Comparison of ENCODE assay signal across 8 cellular contexts in genomic region chr3:138180375-138181029, GRCh38. TPM values are rescaled to one million over a fixed set of nuclear protein-coding genes. Genes with fewer than 3 reads are reported as not detected.
DNase-seq lines count a peak whose midpoint lies in the region; TF ChIP-seq lines count a peak whose summit lies in the region.

No MANE protein-coding gene starts in this region.

- H3K9me3 ChIP-seq in breast epithelium (no peaks in the 10 kb centered on the region), SU-DHL-6 (ENCODE audit: insufficient read depth, low read length) (no peaks in the 10 kb centered on the region), osteoblast (ENCODE audit: low read depth, low read length) (no peaks in the 10 kb centered on the region), tibial nerve (no peaks in the 10 kb centered on the region)

- TF ChIP-seq POLR2A in breast epithelium (IDR thresholded peaks at IDR 0.05): no peak
- no peak for TF ChIP-seq POLR2A in tibial nerve (IDR thresholded peaks at IDR 0.05)

- peaks cover 11% of the 10 kb centered on the region for H3K27me3 Mint-ChIP-seq in MCF 10A (ENCODE audit: insufficient read depth, unreplicated experiment)

- H3K36me3 ChIP-seq in breast epithelium: no peaks in the 10 kb centered on the region
- no peaks in the 10 kb centered on the region for H3K36me3 ChIP-seq in SU-DHL-6 (ENCODE audit: low read length)
- no peaks in the 10 kb centered on the region for H3K36me3 ChIP-seq in osteoblast (ENCODE audit: insufficient read depth, low read length)
- no peaks in the 10 kb centered on the region for H3K36me3 ChIP-seq in tibial nerve

- no peaks in the 10 kb centered on the region for H3K36me3 Mint-ChIP-seq in MCF 10A (ENCODE audit: insufficient read depth, unreplicated experiment)

- H4K20me1 ChIP-seq in SU-DHL-6 (ENCODE audit: low read depth, low read length) (no peaks in the 10 kb centered on the region), osteoblast (ENCODE audit: insufficient read depth, low read length) (no peaks in the 10 kb centered on the region)

- intact Hi-C loops in MCF 10A (cut with micrococcal nuclease) (loop anchor here (1.0 to 10.0 kb wide), 4 partner anchors 90 to 742 kb away; partner anchors contain the start of genes CEP70 and NME9), breast epithelium (cut with DNase I; ENCODE audit: low total_unique reads) (no loop called here)

- no peaks in the 10 kb centered on the region for H3K9me3 Mint-ChIP-seq in MCF 10A (ENCODE audit: unreplicated experiment)

- H3K4me1 Mint-ChIP-seq in MCF 10A (ENCODE audit: insufficient read depth, unreplicated experiment): no peaks in the 10 kb centered on the region

- no peaks in the 10 kb centered on the region for H3K4me1 ChIP-seq in breast epithelium
- H3K4me1 ChIP-seq in osteoblast (ENCODE audit: insufficient read depth, low read length): no peaks in the 10 kb centered on the region
- H3K4me1 ChIP-seq in tibial nerve: no peaks in the 10 kb centered on the region

- H2AFZ ChIP-seq in SU-DHL-6 (ENCODE audit: low read depth, low read length, severe bottlenecking) (no peak overlapping the region), osteoblast (ENCODE audit: low read length) (no peak overlapping the region)

- CTCF ChIA-PET in MCF 10A (lab: Yijun Ruan, JAX): interaction anchor here (0.6 to 1.6 kb wide), 15 partner anchors 9 to 741 kb away, joined by 3 to 6 read pairs (median 3); no protein-coding TSS in a partner anchor

- H3K27ac Mint-ChIP-seq in MCF 10A (ENCODE audit: low read depth, unreplicated experiment): no peak overlapping the region

- TF ChIP-seq EP300 in tibial nerve (IDR thresholded peaks at IDR 0.05): no peak

- H3K27me3 ChIP-seq in breast epithelium: no peaks in the 10 kb centered on the region
- no peaks in the 10 kb centered on the region for H3K27me3 ChIP-seq in SU-DHL-6 (ENCODE audit: low read length)
- peaks cover 9% of the 10 kb centered on the region for H3K27me3 ChIP-seq in osteoblast (ENCODE audit: insufficient read depth, low read length)
- H3K27me3 ChIP-seq in tibial nerve: no peaks in the 10 kb centered on the region

- WGBS in tibial nerve, 2 donors: 12 to 15% methylated on average over 2 of the region's 2 CpGs

- BruUV-seq in MCF 10A (replicated peaks; lab: Mats Ljungman, UMichigan): no TSS peak

- H3K27ac ChIP-seq in breast epithelium (no peak overlapping the region), SU-DHL-6 (ENCODE audit: low read depth, low read length) (no peak overlapping the region), osteoblast (ENCODE audit: low read depth, low read length) (no peak overlapping the region), tibial nerve (no peak overlapping the region)

- H3K9ac ChIP-seq in SU-DHL-6 (ENCODE audit: low read length): no peak overlapping the region

- no peak overlapping the region for H3K4me3 ChIP-seq in breast epithelium
- H3K4me3 ChIP-seq in HFF-Myc (replicated peaks; ENCODE audit: low read depth, low read length): no peak overlapping the region
- H3K4me3 ChIP-seq in SU-DHL-6 (ENCODE audit: insufficient read depth, low read length, poor library complexity, severe bottlenecking): no peak overlapping the region
- H3K4me3 ChIP-seq in epithelial cell of proximal tubule (ENCODE audit: low read depth, low read length): no peak overlapping the region
- no peak overlapping the region for H3K4me3 ChIP-seq in osteoblast (ENCODE audit: insufficient read depth, low read length)
- no peak overlapping the region for H3K4me3 ChIP-seq in tibial nerve

- H3F3A ChIP-seq in SU-DHL-6 (ENCODE audit: insufficient read depth): 0 out of 2 replicates have a peak, but pooled peaks cover 2% of the 10 kb centered on the region

- DNase-seq in MCF 10A (ENCODE audit: unreplicated experiment) (peak; percentile 61), breast epithelium (ENCODE audit: low spot score in 2 of 2) (no peak), HFF-Myc (ENCODE audit: extremely low read depth, low read depth) (no peak), NCI-H1417 treated with DMSO at 0.1 percent for 48 hours (lab: John Stamatoyannopoulos, UW) (peak; percentile 59), epithelial cell of proximal tubule (ENCODE audit: low read depth) (no peak), osteoblast (ENCODE audit: insufficient read length, low spot score, missing footprints) (no peak), tibial nerve (ENCODE audit: low spot score in 2 of 2) (no peak)

- no peak overlapping the region for H3K4me2 ChIP-seq in SU-DHL-6 (ENCODE audit: low read depth, low read length, poor library complexity, severe bottlenecking)
- no peak overlapping the region for H3K4me2 ChIP-seq in osteoblast (ENCODE audit: insufficient read depth, low read length)

- no peak overlapping the region for H3K4me3 Mint-ChIP-seq in MCF 10A (ENCODE audit: unreplicated experiment)

- no peaks in the 10 kb centered on the region for H3K9me2 ChIP-seq in SU-DHL-6 (replicated peaks; ENCODE audit: insufficient read depth, low read length)

- POLR2A ChIA-PET in MCF 10A (lab: Yijun Ruan, JAX): interaction anchor here (0.7 kb wide), 1 partner anchor 10 kb away, joined by 3 read pairs; no protein-coding TSS in a partner anchor

- TF ChIP-seq CTCF in MCF 10A (IDR thresholded peaks at IDR 0.05; ENCODE audit: unreplicated experiment) (peak; percentile 48), breast epithelium (IDR thresholded peaks at IDR 0.05) (no peak), HFF-Myc (IDR thresholded peaks at IDR 0.05; ENCODE audit: low read depth, low read length, missing control alignments) (peak; percentile 39), SU-DHL-6 (IDR thresholded peaks at IDR 0.05; ENCODE audit: insufficient read depth, low read length, poor library complexity, severe bottlenecking) (peak; percentile 37), epithelial cell of proximal tubule (conservative IDR thresholded peaks at IDR 0.05; ENCODE audit: low read depth, low read length) (peak; percentile 72), osteoblast (IDR thresholded peaks at IDR 0.05; ENCODE audit: extremely low read depth, low read depth, low read length) (peak; percentile 47), tibial nerve (IDR thresholded peaks at IDR 0.05) (peak in 2 of 5 experiments; percentile 7 to 15)

- H3K79me2 ChIP-seq in SU-DHL-6 (ENCODE audit: insufficient read depth, low read length): no peaks in the 10 kb centered on the region
- no peaks in the 10 kb centered on the region for H3K79me2 ChIP-seq in osteoblast (ENCODE audit: insufficient read depth, low read length)

RNA-seq across cellular contexts. Expression of gene DBR1, which starts 5.8 kb away (rescaled TPM):
- total RNA-seq in MCF 10A (2022): 12.4 and 13.3 TPM in 2 replicates
- 10 to 100 TPM in 2 of 3 donors, 1 to 10 TPM in 1; 9.9 to 20.5 (median 13.1) TPM for total RNA-seq in breast epithelium
- total RNA-seq in epithelial cell of proximal tubule: 11.8 and 22.4 TPM in 2 replicates
- 16.3 and 17.1 TPM in 2 replicates for total RNA-seq in osteoblast
- total RNA-seq in tibial nerve: 10 to 100 TPM in 2 of 4 donors, 1 to 10 TPM in 2; 9.0 to 12.8 (median 10.2) TPM

RNA-seq across cellular contexts. Expression of gene ARMC8, which starts 6.6 kb away (rescaled TPM):
- total RNA-seq in MCF 10A (2022): 29.8 and 35.3 TPM in 2 replicates
- total RNA-seq in breast epithelium: 10 to 100 TPM; 74.4 to 93.3 (median 82.0) TPM
- 31.9 and 33.9 TPM in 2 replicates for total RNA-seq in epithelial cell of proximal tubule
- 45.7 and 59.0 TPM in 2 replicates for total RNA-seq in osteoblast
- 10 to 100 TPM; 47.3 to 69.6 (median 55.7) TPM for total RNA-seq in tibial nerve

RNA-seq across cellular contexts. Expression of gene A4GNT, which starts 48.3 kb away (rescaled TPM):
- not detected in 2 replicates for total RNA-seq in MCF 10A (2022)
- total RNA-seq in breast epithelium: not detected
- not detected in 2 replicates for total RNA-seq in epithelial cell of proximal tubule
- total RNA-seq in osteoblast: not detected in 2 replicates
- total RNA-seq in tibial nerve: not detected

Comparison
In these comparisons a context has a peak if more than half of its experiments do, and no peak if none do; other contexts are left out.
1. DNase-seq: peak in MCF 10A (single experiment) and NCI-H1417 treated with DMSO at 0.1 percent for 48 hours (single experiment); none in breast epithelium (0 of 2), HFF-Myc (single experiment), epithelial cell of proximal tubule (single experiment), osteoblast (single experiment) and tibial nerve (0 of 2).
2. CTCF ChIP-seq: peak in MCF 10A (single experiment), HFF-Myc (single experiment), SU-DHL-6 (single experiment), epithelial cell of proximal tubule (single experiment) and osteoblast (single experiment); none in breast epithelium (0 of 3).